ENCODE assay signal across 16 cellular contexts in genomic region chr9:134181648-134182034, GRCh38. TPM values are rescaled to one million over a fixed set of nuclear protein-coding genes. Genes with fewer than 3 reads are reported as not detected.
DNase-seq lines count a peak whose midpoint lies in the region; ATAC-seq and TF ChIP-seq lines count a peak whose summit lies in the region.
"Had no signal": no experiment of that assay in that cellular context is flagged by ENCODE, and none has a peak within 500 bp of the region (broad histone marks: within the 10 kb centered on the region; RNA-seq: fewer than 3 reads in every experiment).

No MANE protein-coding gene starts in this region.

- no peak overlapping the region for H2AFZ ChIP-seq in neuronal stem cell (ENCODE audit: low read length)

- peak overlapping the region in 4 of 7 donors; percentile 34 to 86 (median 74) for H3K27ac Mint-ChIP-seq in CD4-positive, alpha-beta memory T cell
- H3K27ac Mint-ChIP-seq in activated naive CD8-positive, alpha-beta T cell treated with anti-CD3 and anti-CD28 coated beads, Interleukin-2, amount 50 U/mL, for 24 hours: no peak overlapping the region

- H4K8ac ChIP-seq in neuronal stem cell (ENCODE audit: low read depth, low read length): no peak overlapping the region

- peak overlapping the region; percentile 6 for H2BK12ac ChIP-seq in neuronal stem cell (ENCODE audit: low read length)

- H3K14ac ChIP-seq in neuronal stem cell (ENCODE audit: low read length): peak overlapping the region; percentile 47

- H3K79me1 ChIP-seq in neuronal stem cell (ENCODE audit: low read depth, low read length): peaks cover 7% of the 10 kb centered on the region

- peak overlapping the region; percentile 91 for H2AK5ac ChIP-seq in neuronal stem cell (ENCODE audit: low read depth, low read length)

- DNase-seq in CD4-positive, alpha-beta memory T cell: no peak
- DNase-seq in GM12865 (ENCODE audit: low read depth) (peak; percentile 70), neuronal stem cell (ENCODE audit: low spot score) (no peak), GM19238 (ENCODE audit: insufficient read length, low spot score) (no peak)
- DNase-seq in activated naive CD8-positive, alpha-beta T cell treated with anti-CD3 and anti-CD28 coated beads, Interleukin-2, amount 50 U/mL, for 24 hours: no peak
- no peak for DNase-seq in stimulated activated naive CD4-positive, alpha-beta T cell (lab: John Stamatoyannopoulos, UW)
- DNase-seq: activated gamma-delta T cell treated with Interleukin-2 at 50 U/mL for 16 hours, caudate nucleus, NCI-H2029, NCI-H69 had no signal

- POLR2A ChIA-PET in CD4-positive, alpha-beta memory T cell (lab: Charles Lee; ENCODE audit: partially characterized antibody): interaction anchor here (1.3 kb wide), 1 partner anchor 11 kb away, joined by 4 read pairs; no protein-coding TSS in a partner anchor

- peak overlapping the region; percentile 72 for H3K9ac ChIP-seq in neuronal stem cell (ENCODE audit: low read depth, low read length, poor library complexity)

- H3K27me3 Mint-ChIP-seq in CD4-positive, alpha-beta memory T cell: no peaks in the 10 kb centered on the region
- peaks cover 5% of the 10 kb centered on the region for H3K27me3 Mint-ChIP-seq in activated naive CD8-positive, alpha-beta T cell treated with anti-CD3 and anti-CD28 coated beads, Interleukin-2, amount 50 U/mL, for 24 hours

- H3K4me1 Mint-ChIP-seq in CD4-positive, alpha-beta memory T cell: peaks cover 22 to 49% (median 30%) of the 10 kb centered on the region in 4 donors
- H3K4me1 Mint-ChIP-seq in activated naive CD8-positive, alpha-beta T cell treated with anti-CD3 and anti-CD28 coated beads, Interleukin-2, amount 50 U/mL, for 24 hours: peaks cover 28% of the 10 kb centered on the region

- no peak overlapping the region for H3K23ac ChIP-seq in neuronal stem cell (ENCODE audit: low read depth, low read length, poor library complexity)

- no peak for TF ChIP-seq CTCF in GM12865 (IDR thresholded peaks at IDR 0.05; ENCODE audit: insufficient read depth, low read depth, low read length, missing control alignments)

- H4K91ac ChIP-seq in neuronal stem cell (ENCODE audit: low read depth, low read length, poor library complexity): no peak overlapping the region

- no CpG with 5 or more reads among the region's 8 CpGs for WGBS in neuronal stem cell (ENCODE audit: extremely low coverage in 2 of 2, insufficient read length in 2 of 2, insufficient replicate concordance in 1 of 2), 2 donors

- H3K27me3 ChIP-seq in CD4-positive, alpha-beta memory T cell (ENCODE audit: insufficient read depth, low read length): no peaks in the 10 kb centered on the region
- H3K27me3 ChIP-seq in neuronal stem cell (ENCODE audit: control insufficient read depth in 3 of 3, insufficient read depth in 3 of 3, low read depth in 1 of 3, low read length in 3 of 3): peaks cover 0 to 41% (median 5%) of the 10 kb centered on the region in 3 experiments

- intact Hi-C loops in CD4-positive, alpha-beta memory T cell (cut with micrococcal nuclease): no loop called here

- no peak overlapping the region for H2BK5ac ChIP-seq in neuronal stem cell (ENCODE audit: low read length)

- peak overlapping the region in 7 of 8 donors; percentile 35 to 69 (median 58) for H3K4me3 Mint-ChIP-seq in CD4-positive, alpha-beta memory T cell
- H3K4me3 Mint-ChIP-seq in activated naive CD8-positive, alpha-beta T cell treated with anti-CD3 and anti-CD28 coated beads, Interleukin-2, amount 50 U/mL, for 24 hours: no peak overlapping the region

- H3K4me3 ChIP-seq in CD4-positive, alpha-beta memory T cell (ENCODE audit: low read length in 2 of 2): no peak overlapping the region
- H3K4me3 ChIP-seq in GM12865 (ENCODE audit: low read depth, low read length) (no peak overlapping the region), neuronal stem cell (ENCODE audit: low read length in 2 of 2) (peak overlapping the region in 1 of 2 donors; percentile 9)
- H3K4me3 ChIP-seq: gastroesophageal sphincter, thoracic aorta had no signal

- no peak overlapping the region for H2BK120ac ChIP-seq in neuronal stem cell (ENCODE audit: low read depth, low read length)

- no peak overlapping the region for H3K27ac ChIP-seq in CD4-positive, alpha-beta memory T cell (ENCODE audit: low read depth, low read length)
- H3K27ac ChIP-seq in neuronal stem cell (replicated peaks; ENCODE audit: low read length): no peak overlapping the region
- H3K27ac ChIP-seq: gastroesophageal sphincter, RWPE1, thoracic aorta had no signal

- no peak overlapping the region for H3K4ac ChIP-seq in neuronal stem cell (ENCODE audit: low read length)

- H3K9me3 Mint-ChIP-seq in CD4-positive, alpha-beta memory T cell: peaks cover 0 to 3% (median 0%) of the 10 kb centered on the region in 8 donors
- H3K9me3 Mint-ChIP-seq in activated naive CD8-positive, alpha-beta T cell treated with anti-CD3 and anti-CD28 coated beads, Interleukin-2, amount 50 U/mL, for 24 hours: peaks cover 7% of the 10 kb centered on the region

- peak overlapping the region; percentile 65 for H3K18ac ChIP-seq in neuronal stem cell (ENCODE audit: low read length)

- CTCF ChIA-PET in CD4-positive, alpha-beta memory T cell (lab: Charles Lee; ENCODE audit: partially characterized antibody): no interaction called here

- H3K36me3 ChIP-seq in CD4-positive, alpha-beta memory T cell (ENCODE audit: insufficient read depth, low read length): no peaks in the 10 kb centered on the region
- H3K36me3 ChIP-seq in neuronal stem cell (replicated peaks in 1 of 2; ENCODE audit: control insufficient read depth in 2 of 2, insufficient read depth in 2 of 2, low read length in 2 of 2): no peaks in the 10 kb centered on the region
- H3K36me3 ChIP-seq: gastroesophageal sphincter, thoracic aorta had no signal

- H3K36me3 Mint-ChIP-seq in CD4-positive, alpha-beta memory T cell: no peaks in the 10 kb centered on the region
- peaks cover 3% of the 10 kb centered on the region for H3K36me3 Mint-ChIP-seq in activated naive CD8-positive, alpha-beta T cell treated with anti-CD3 and anti-CD28 coated beads, Interleukin-2, amount 50 U/mL, for 24 hours (ENCODE audit: low read depth)

- peak; percentile 22 for ATAC-seq in activated naive CD8-positive, alpha-beta T cell treated with anti-CD3 and anti-CD28 coated beads, Interleukin-2, amount 50 U/mL, for 24 hours
- no peak for ATAC-seq in HG03354 (IDR thresholded peaks at IDR 0.05; ENCODE audit: poor library complexity, severe bottlenecking, unreplicated experiment)

- H3K9me3 ChIP-seq in CD4-positive, alpha-beta memory T cell (ENCODE audit: control insufficient read depth in 1 of 2, low read length in 2 of 2): no peaks in the 10 kb centered on the region
- peaks cover 0 to 7% of the 10 kb centered on the region in 2 donors for H3K9me3 ChIP-seq in neuronal stem cell (replicated peaks in 1 of 2; ENCODE audit: control insufficient read depth in 2 of 2, insufficient read depth in 1 of 2, low read depth in 1 of 2, low read length in 2 of 2)
- H3K9me3 ChIP-seq: gastroesophageal sphincter, thoracic aorta had no signal

- peaks cover 24% of the 10 kb centered on the region for H3K4me1 ChIP-seq in CD4-positive, alpha-beta memory T cell (ENCODE audit: insufficient read depth, low read length)
- peaks cover 0 to 5% of the 10 kb centered on the region in 2 donors for H3K4me1 ChIP-seq in neuronal stem cell (ENCODE audit: control insufficient read depth in 2 of 2, insufficient read depth in 1 of 2, low read depth in 1 of 2, low read length in 2 of 2)

- H2BK15ac ChIP-seq in neuronal stem cell (ENCODE audit: low read length): peak overlapping the region; percentile 87

- H3K4me2 ChIP-seq in neuronal stem cell (ENCODE audit: insufficient read depth, low read length, poor library complexity, severe bottlenecking): no peak overlapping the region

RNA-seq across cellular contexts. Expression of gene RNU6ATAC, which starts 17.3 kb away (rescaled TPM):
- total RNA-seq in CD4-positive, alpha-beta memory T cell: 100 to 1,000 TPM; 102 to 106 TPM
- not detected for polyA plus RNA-seq in CD4-positive, alpha-beta memory T cell
- not detected for polyA plus RNA-seq in neuronal stem cell (2013, experiment 1 of 2)
- not detected for polyA plus RNA-seq in neuronal stem cell (2013, experiment 2 of 2)
- total RNA-seq: gastroesophageal sphincter, M059J, mononuclear cell, thoracic aorta had no signal

RNA-seq across cellular contexts. Expression of gene WDR5, which starts 45.8 kb away (rescaled TPM):
- 10 to 100 TPM; 30.3 to 32.7 TPM for total RNA-seq in CD4-positive, alpha-beta memory T cell
- 10 to 100 TPM; 14.6 to 16.5 TPM for polyA plus RNA-seq in CD4-positive, alpha-beta memory T cell
- polyA plus RNA-seq in neuronal stem cell (2013, experiment 1 of 2): 31.5 TPM
- polyA plus RNA-seq in neuronal stem cell (2013, experiment 2 of 2): 31.4 TPM
